24 cellular contexts compared by ENCODE assay signal in genomic region chr17:53655591-53655990, GRCh38.
DNase-seq lines count a peak whose midpoint lies in the region; ATAC-seq, FAIRE-seq and TF ChIP-seq lines count a peak whose summit lies in the region.
"Had no signal": no experiment of that assay in that cellular context is flagged by ENCODE, and none has a peak within 500 bp of the region (broad histone marks: within the 10 kb centered on the region; RNA-seq: fewer than 3 reads in every experiment).

No MANE protein-coding gene starts in this region.

- H3K4me3 ChIP-seq in bronchial epithelial cell (ENCODE audit: low read depth, low read length) = no peak overlapping the region
- H3K4me3 ChIP-seq: BLaER1, right lobe of liver, stomach, transverse colon had no signal

- no peaks in the 10 kb centered on the region for H3K27me3 ChIP-seq in bronchial epithelial cell (ENCODE audit: control insufficient read depth, insufficient read depth, low read length)
- H3K27me3 ChIP-seq: BLaER1, right lobe of liver, stomach, transverse colon had no signal

- DNase-seq in AG08396 (ENCODE audit: low spot score) = peak; percentile 3
- peak; percentile 20 for DNase-seq in HS-5 (ENCODE audit: low read depth)
- DNase-seq in bronchial epithelial cell (ENCODE audit: low read depth) = peak; percentile 1
- peak; percentile 58 for DNase-seq in kidney glomerular epithelial cell (lab: John Stamatoyannopoulos, UW)
- DNase-seq in posterior cingulate gyrus = no peak
- no peak for DNase-seq in GM19238 (ENCODE audit: insufficient read length, low spot score)
- no peak for DNase-seq in SIG-M5 treated with dmso at 0.1 percent for 504 hours (lab: John Stamatoyannopoulos, UW; ENCODE audit: unreplicated experiment)
- DNase-seq: activated CD4-positive, alpha-beta T cell treated with anti-CD3 and anti-CD28 coated beads for 4 hours; activated naive CD4-positive, alpha-beta T cell treated with anti-CD3 and anti-CD28 coated beads for 36 hours; activated T-cell treated with anti-CD3 and anti-CD28 coated beads, Interleukin-2, amount 50 U/mL, for 72 hours; amygdala; naive thymus-derived CD8-positive, alpha-beta T cell; NCI-H1048; NCI-H2029 treated with DMSO at 0.1 percent for 48 hours; NCI-H345; right lobe of liver; SHP77 treated with DMSO at 0.1 percent for 48 hours; stimulated activated CD4-positive, alpha-beta T cell treated with anti-CD3 and anti-CD28 coated beads, Interleukin-15, amount 100 ng/mL, for 24 hours; stomach; transverse colon had no signal

- ATAC-seq in HG03139 (IDR thresholded peaks at IDR 0.05; ENCODE audit: unreplicated experiment) = no peak
- ATAC-seq: activated T-cell treated with anti-CD3 and anti-CD28 coated beads, Interleukin-2, amount 50 U/mL, for 72 hours; HCT116; naive thymus-derived CD8-positive, alpha-beta T cell; right lobe of liver had no signal

- intact Hi-C loops in posterior cingulate gyrus (cut with DNase I) = no loop called here

- FAIRE-seq in bronchial epithelial cell (lab: Jason Lieb, UNC) = no peak
- FAIRE-seq: A204.1 had no signal

- no peak for TF ChIP-seq CTCF in bronchial epithelial cell (IDR thresholded peaks at IDR 0.05; ENCODE audit: insufficient read depth, low read length, severe bottlenecking)

- no peaks in the 10 kb centered on the region for H3K36me3 ChIP-seq in bronchial epithelial cell (ENCODE audit: control insufficient read depth, insufficient read depth, low read length)
- H3K36me3 ChIP-seq: BLaER1, right lobe of liver, stomach, transverse colon had no signal

Comparison
In these comparisons a context has a peak if more than half of its experiments do, and no peak if none do; other contexts are left out.
1. DNase-seq: peak in AG08396 (single experiment), HS-5 (single experiment), bronchial epithelial cell (single experiment) and kidney glomerular epithelial cell (single experiment); none in posterior cingulate gyrus (0 of 10), GM19238 (single experiment) and SIG-M5 treated with dmso at 0.1 percent for 504 hours (single experiment).